Comparison of ENCODE assay signal across 7 cellular contexts in the genomic region with DNA sequence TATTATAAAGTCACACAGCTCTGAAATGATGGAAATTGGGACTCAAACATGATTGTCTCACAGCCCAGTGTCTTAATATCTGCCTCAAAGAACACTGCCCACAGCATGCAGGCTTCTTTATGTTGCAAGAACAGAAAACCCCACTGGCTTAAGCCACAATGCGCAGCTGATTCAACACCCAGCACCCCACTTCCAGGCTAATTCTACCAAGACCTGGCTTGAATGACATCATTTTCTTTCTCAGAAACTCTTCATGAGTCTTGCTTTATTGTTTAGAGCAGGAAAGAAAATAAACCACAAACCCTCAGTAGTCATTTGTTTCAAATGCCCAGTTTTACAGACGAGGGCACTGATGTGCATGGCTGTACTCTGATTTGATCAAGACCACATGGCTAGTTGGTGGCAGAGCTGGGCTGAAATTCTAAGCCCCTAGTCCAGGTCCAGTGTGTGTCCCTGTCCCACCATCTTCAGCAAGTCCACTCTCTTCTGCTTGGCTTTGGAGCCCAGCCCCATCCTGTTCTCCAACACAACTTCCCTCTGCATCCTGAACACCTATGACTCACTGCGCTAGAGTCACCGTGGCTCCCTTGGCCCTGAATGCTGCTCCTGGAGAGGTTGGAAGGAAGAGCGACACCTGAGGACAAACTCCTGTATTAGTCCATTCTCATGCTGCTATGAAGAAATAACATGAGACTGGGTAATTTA. TPM values are rescaled to one million over a fixed set of nuclear protein-coding genes. Genes with fewer than 3 reads are reported as not detected.
DNase-seq lines count a peak whose midpoint lies in the region; TF ChIP-seq lines count a peak whose summit lies in the region.

No MANE protein-coding gene starts in this region.

- peak; percentile 91 for DNase-seq in HPDE6-E6E7 (ENCODE audit: extremely low spot score)
- DNase-seq in activated CD4-positive, alpha-beta T cell treated with anti-CD3 and anti-CD28 coated beads, Interleukin-2, amount 50 U/mL, for 1 hour, result peak; percentile 13
- DNase-seq in fibroblast of lung (ENCODE audit: low read depth in 2 of 2), result peak; percentile 85 to 95
- peak; percentile 41 for DNase-seq in stimulated activated CD4-positive, alpha-beta T cell treated with anti-CD3 and anti-CD28 coated beads, Interleukin-4, amount 100 ng/mL, for 24 hours
- DNase-seq in NCI-H1930 (lab: John Stamatoyannopoulos, UW), result no peak
- DNase-seq in anterior cingulate cortex (lab: John Stamatoyannopoulos, UW), result no peak
- no peak for DNase-seq in cortex of kidney (lab: John Stamatoyannopoulos, UW)

- H3K4me3 ChIP-seq in fibroblast of lung (replicated peaks in 1 of 4; ENCODE audit: control extremely low read depth in 1 of 4, insufficient read depth in 1 of 4, low read depth in 3 of 4, low read length in 4 of 4), result no peak overlapping the region

- no peaks in the 10 kb centered on the region for H3K79me2 ChIP-seq in fibroblast of lung (ENCODE audit: control insufficient read depth, insufficient read depth, low read length)

- H3K27ac ChIP-seq in fibroblast of lung (ENCODE audit: insufficient read depth, low read length), result peak overlapping the region; percentile 61

- H3K9me3 ChIP-seq in fibroblast of lung (ENCODE audit: control insufficient read depth, insufficient read depth, low read depth, low read length), result no peaks in the 10 kb centered on the region

- H4K20me1 ChIP-seq in fibroblast of lung (ENCODE audit: control insufficient read depth, extremely low read depth, insufficient read depth, low read length), result no peaks in the 10 kb centered on the region

- no peak overlapping the region for H3K9ac ChIP-seq in fibroblast of lung (ENCODE audit: insufficient read depth, low read length)

- TF ChIP-seq CTCF in fibroblast of lung (conservative IDR thresholded peaks at IDR 0.05 in 1 of 2, IDR thresholded peaks at IDR 0.05 in 1 of 2; ENCODE audit: low read depth in 1 of 2, low read length in 2 of 2), result no peak

- no peaks in the 10 kb centered on the region for H3K27me3 ChIP-seq in fibroblast of lung (ENCODE audit: control insufficient read depth, insufficient read depth, low read length)

- H3K4me1 ChIP-seq in fibroblast of lung (ENCODE audit: control insufficient read depth, extremely low read depth, insufficient read depth, low read length), result peaks cover 20% of the 10 kb centered on the region

- H2AFZ ChIP-seq in fibroblast of lung (ENCODE audit: low read length), result no peak overlapping the region

- H3K4me2 ChIP-seq in fibroblast of lung (ENCODE audit: extremely low read depth, insufficient read depth, low read length), result peak overlapping the region; percentile 58

- no peaks in the 10 kb centered on the region for H3K36me3 ChIP-seq in fibroblast of lung (ENCODE audit: control insufficient read depth, insufficient read depth, low read length)

RNA-seq across cellular contexts. Expression of gene SRSF5, which starts 50.3 kb away (rescaled TPM):
- 125 and 141 TPM in 2 replicates for total RNA-seq in fibroblast of lung
- 283 and 299 TPM in 2 replicates for polyA plus RNA-seq in fibroblast of lung
- polyA plus RNA-seq in fibroblast of lung (2012), result 199 and 210 TPM in 2 replicates
- 48.3 and 63.9 TPM in 2 replicates for polyA minus RNA-seq in fibroblast of lung (ENCODE audit: low replicate concordance)

Comparison
In these comparisons a context has a peak if more than half of its experiments do, and no peak if none do; other contexts are left out.
1. DNase-seq: peak in HPDE6-E6E7 (single experiment), activated CD4-positive, alpha-beta T cell treated with anti-CD3 and anti-CD28 coated beads, Interleukin-2, amount 50 U/mL, for 1 hour (single experiment), fibroblast of lung (2 of 2) and stimulated activated CD4-positive, alpha-beta T cell treated with anti-CD3 and anti-CD28 coated beads, Interleukin-4, amount 100 ng/mL, for 24 hours (single experiment); none in NCI-H1930 (0 of 2), anterior cingulate cortex (0 of 58) and cortex of kidney (single experiment).